In genomic region chr2:215870986-215871385, GRCh38 we compare ENCODE assay signal across 8 cellular contexts.
A peak's percentile ranks its signal among the peaks of the same experiment; 100 is the strongest.
DNase-seq lines count a peak whose midpoint lies in the region; ATAC-seq and TF ChIP-seq lines count a peak whose summit lies in the region.

No MANE protein-coding gene starts in this region.

- H3K79me2 ChIP-seq in DOHH2 (ENCODE audit: control insufficient read depth, low read length) (no peaks in the 10 kb centered on the region), hepatocyte (no peaks in the 10 kb centered on the region)

- H3K4me3 ChIP-seq in DOHH2 (ENCODE audit: low read length) (no peak overlapping the region), H7 (ENCODE audit: insufficient read depth, low read depth, low read length) (no peak overlapping the region), hepatocyte (no peak overlapping the region), sigmoid colon (no peak overlapping the region)

- no peak for TF ChIP-seq EP300 in sigmoid colon (IDR thresholded peaks at IDR 0.05)

- H3K4me2 ChIP-seq in DOHH2 (ENCODE audit: low read length) (no peak overlapping the region), hepatocyte (no peak overlapping the region)

- no peak overlapping the region for H3K27ac ChIP-seq in DOHH2 (ENCODE audit: low read depth, low read length)
- no peak overlapping the region for H3K27ac ChIP-seq in hepatocyte
- no peak overlapping the region for H3K27ac ChIP-seq in sigmoid colon

- no peaks in the 10 kb centered on the region for H4K20me1 ChIP-seq in DOHH2 (ENCODE audit: control insufficient read depth, insufficient read depth, low read depth, low read length)
- no peaks in the 10 kb centered on the region for H4K20me1 ChIP-seq in hepatocyte (ENCODE audit: insufficient read depth, poor library complexity, severe bottlenecking)

- 100% methylated on average over 2 of the region's 2 CpGs for WGBS in hepatocyte (ENCODE audit: low lambda C conversion rate, missing lambda C conversion rate)
- WGBS in sigmoid colon, 2 donors: 94 to 96% methylated on average over 2 of the region's 2 CpGs

- TF ChIP-seq POLR2A in sigmoid colon (IDR thresholded peaks at IDR 0.05): no peak

- H3K9me3 ChIP-seq in DOHH2 (ENCODE audit: control insufficient read depth, insufficient read depth, low read length) (no peaks in the 10 kb centered on the region), hepatocyte (ENCODE audit: low read depth) (no peaks in the 10 kb centered on the region), sigmoid colon (no peaks in the 10 kb centered on the region)

- no peaks in the 10 kb centered on the region for H3K4me1 ChIP-seq in DOHH2 (ENCODE audit: control insufficient read depth, low read length)
- no peaks in the 10 kb centered on the region for H3K4me1 ChIP-seq in hepatocyte (ENCODE audit: insufficient read depth)
- H3K4me1 ChIP-seq in sigmoid colon: peaks cover 0 to 39% (median 26%) of the 10 kb centered on the region in 4 donors

- no peaks in the 10 kb centered on the region for H3F3A ChIP-seq in DOHH2 (ENCODE audit: control insufficient read depth, insufficient read depth)

- H3K9me2 ChIP-seq in DOHH2 (replicated peaks; ENCODE audit: control insufficient read depth, low read length): no peaks in the 10 kb centered on the region
- H3K9me2 ChIP-seq in hepatocyte (replicated peaks; ENCODE audit: insufficient read depth): no peaks in the 10 kb centered on the region

- intact Hi-C loops in sigmoid colon (cut with DNase I): no loop called here

- TF ChIP-seq CTCF in DOHH2 (IDR thresholded peaks at IDR 0.05; ENCODE audit: low read depth, low read length, poor library complexity, severe bottlenecking) (peak; percentile 59), hepatocyte (IDR thresholded peaks at IDR 0.05; ENCODE audit: poor library complexity) (peak; percentile 3), sigmoid colon (IDR thresholded peaks at IDR 0.05) (peak in 1 of 4 experiments; percentile 11)

- H2AFZ ChIP-seq in hepatocyte: no peak overlapping the region

- H3K36me3 ChIP-seq in DOHH2 (ENCODE audit: control insufficient read depth, low read length) (no peaks in the 10 kb centered on the region), H7 (replicated peaks; ENCODE audit: control insufficient read depth, insufficient read depth, low read length) (no peaks in the 10 kb centered on the region), hepatocyte (replicated peaks; ENCODE audit: insufficient read depth, low read depth) (no peaks in the 10 kb centered on the region), sigmoid colon (no peaks in the 10 kb centered on the region)

- ATAC-seq in HG03280 (IDR thresholded peaks at IDR 0.05; ENCODE audit: unreplicated experiment): no peak

- DNase-seq in H7 (peak; percentile 44), RKO (ENCODE audit: low spot score) (peak; percentile 9), hepatocyte (ENCODE audit: low spot score) (no peak), sigmoid colon (no peak), NCI-H1436 treated with DMSO at 0.1 percent for 48 hours (lab: John Stamatoyannopoulos, UW) (no peak)
- DNase-seq in activated CD4-positive, CD25-positive, alpha-beta regulatory T cell (lab: John Stamatoyannopoulos, UW): no peak

- H3K27me3 ChIP-seq in DOHH2 (ENCODE audit: control insufficient read depth, low read length): no peaks in the 10 kb centered on the region
- H3K27me3 ChIP-seq in H7 (ENCODE audit: control insufficient read depth, insufficient read depth, low read length): no peaks in the 10 kb centered on the region
- H3K27me3 ChIP-seq in hepatocyte: no peaks in the 10 kb centered on the region
- no peaks in the 10 kb centered on the region for H3K27me3 ChIP-seq in sigmoid colon

Comparison
In these comparisons a context has a peak if more than half of its experiments do, and no peak if none do; other contexts are left out.
1. DNase-seq: peak in H7 (single experiment) and RKO (single experiment); none in hepatocyte (single experiment), sigmoid colon (single experiment), activated CD4-positive, CD25-positive, alpha-beta regulatory T cell (0 of 4) and NCI-H1436 treated with DMSO at 0.1 percent for 48 hours (single experiment).